ENCODE assay signal across 1 cellular context in genomic region chr1:157113116-157113515, GRCh38.
TF ChIP-seq lines count a peak whose summit lies in the region.

No MANE protein-coding gene starts in this region.

TF ChIP-seq in SK-N-SH treated with all-trans-retinoic acid at 6 μM for 48 hours, 23 proteins besides CTCF, POLR2A, EP300 and RAD21 (continued from another document):
- TF ChIP-seq ZFP30 (CRISPR knock-in tag; IDR thresholded peaks at IDR 0.05) (no peak), TSHZ2 (CRISPR knock-in tag; IDR thresholded peaks at IDR 0.05) (no peak), ZNF565 (CRISPR knock-in tag; conservative IDR thresholded peaks at IDR 0.05; ENCODE audit: low read depth) (no peak), RARB (CRISPR knock-in tag; IDR thresholded peaks at IDR 0.05) (no peak)
